Comparison of ENCODE assay signal across 8 cellular contexts in the genomic region with DNA sequence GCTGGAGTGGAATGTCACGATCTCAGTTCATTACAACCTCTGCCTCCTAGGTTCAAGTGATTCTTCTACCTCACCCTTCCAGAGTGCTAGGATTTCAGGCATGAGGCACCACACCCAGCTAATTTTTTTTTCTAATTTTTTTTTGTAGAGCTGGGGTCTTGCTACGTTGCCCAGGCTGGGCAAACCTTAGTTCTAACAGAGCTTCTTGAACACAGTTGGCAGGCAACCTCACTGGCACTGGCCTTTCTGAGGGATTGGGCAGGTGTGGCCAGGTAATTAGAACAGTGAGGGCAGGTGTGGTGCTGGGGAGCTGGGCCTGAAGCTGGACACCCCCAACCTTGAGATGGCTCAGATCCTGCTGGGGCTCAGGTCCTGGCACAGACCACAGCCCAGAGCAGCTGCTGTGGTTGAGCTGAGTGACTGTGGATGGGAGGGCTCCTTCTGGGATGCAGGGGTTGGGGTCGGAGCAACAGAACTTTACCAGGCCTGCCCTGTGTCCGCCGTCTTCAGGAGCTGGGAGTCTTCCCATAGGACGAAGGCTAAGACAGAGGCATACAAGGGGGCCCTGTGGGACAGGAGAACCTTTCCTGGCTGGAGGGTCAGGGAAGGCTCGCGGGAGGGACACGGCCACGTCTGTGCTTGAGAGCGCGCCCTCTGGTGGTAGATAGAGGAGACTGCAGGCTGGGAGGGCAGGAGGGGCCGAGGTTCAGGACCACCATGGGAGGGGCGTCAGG. TPM values are rescaled to one million over a fixed set of nuclear protein-coding genes. Genes with fewer than 3 reads are reported as not detected.
DNase-seq lines count a peak whose midpoint lies in the region; ATAC-seq and TF ChIP-seq lines count a peak whose summit lies in the region.

No MANE protein-coding gene starts in this region.

- H3K9me3 ChIP-seq in heart right ventricle (peaks cover 0 to 26% (median 12%) of the 10 kb centered on the region in 11 donors), mesenchymal stem cell (ENCODE audit: control insufficient read depth, low read length) (peaks cover 14% of the 10 kb centered on the region), upper lobe of left lung (peaks cover 0 to 9% (median 7%) of the 10 kb centered on the region in 4 donors)

- no peak overlapping the region for H3K4me2 ChIP-seq in mesenchymal stem cell (ENCODE audit: low read length, poor library complexity, severe bottlenecking)

- no peak overlapping the region for H3K4me3 ChIP-seq in heart right ventricle
- H3K4me3 ChIP-seq in mesenchymal stem cell (ENCODE audit: insufficient read depth in 1 of 2, low read depth in 1 of 2, low read length in 2 of 2) = no peak overlapping the region
- no peak overlapping the region for H3K4me3 ChIP-seq in upper lobe of left lung

- no peak overlapping the region for H2AFZ ChIP-seq in mesenchymal stem cell (ENCODE audit: low read depth, low read length)

- H3K18ac ChIP-seq in mesenchymal stem cell (ENCODE audit: low read depth in 1 of 2, low read length in 2 of 2) = no peak overlapping the region

- TF ChIP-seq CTCF in heart right ventricle (IDR thresholded peaks at IDR 0.05) = peak; percentile 55 to 90 (median 74)
- TF ChIP-seq CTCF in VCaP (conservative IDR thresholded peaks at IDR 0.05) = peak; percentile 77
- peak; percentile 59 to 84 (median 78) for TF ChIP-seq CTCF in upper lobe of left lung (IDR thresholded peaks at IDR 0.05)

- no peak overlapping the region for H3K4ac ChIP-seq in mesenchymal stem cell (ENCODE audit: low read depth in 1 of 2, low read length in 2 of 2)

- H2AK5ac ChIP-seq in mesenchymal stem cell (ENCODE audit: low read length, severe bottlenecking) = no peak overlapping the region

- H3K14ac ChIP-seq in mesenchymal stem cell (ENCODE audit: low read length in 2 of 2) = no peak overlapping the region

- H3K9ac ChIP-seq in mesenchymal stem cell (ENCODE audit: low read length) = no peak overlapping the region

- no peak overlapping the region for H3K27ac ChIP-seq in heart right ventricle
- no peak overlapping the region for H3K27ac ChIP-seq in VCaP
- H3K27ac ChIP-seq in mesenchymal stem cell (ENCODE audit: low read length, poor library complexity, severe bottlenecking) = no peak overlapping the region
- no peak overlapping the region for H3K27ac ChIP-seq in upper lobe of left lung

- H2BK120ac ChIP-seq in mesenchymal stem cell (ENCODE audit: low read depth, low read length) = no peak overlapping the region

- no peak for TF ChIP-seq EP300 in upper lobe of left lung (IDR thresholded peaks at IDR 0.05)

- no peak overlapping the region for H2BK5ac ChIP-seq in mesenchymal stem cell (ENCODE audit: low read depth, low read length, poor library complexity, severe bottlenecking)

- ATAC-seq in heart right ventricle = peak in 6 of 8 donors; percentile 25 to 67 (median 47)
- no peak for ATAC-seq in Right ventricle myocardium superior (ENCODE audit: poor library complexity)
- peak in 1 of 2 donors; percentile 61 for ATAC-seq in upper lobe of left lung (ENCODE audit: low FRiP score in 2 of 2)
- ATAC-seq in GM21526 (IDR thresholded peaks at IDR 0.05; ENCODE audit: low FRiP score, unreplicated experiment) = no peak

- H3K36me3 ChIP-seq in heart right ventricle (no peaks in the 10 kb centered on the region), mesenchymal stem cell (ENCODE audit: control insufficient read depth in 1 of 2, insufficient read depth in 2 of 2, low read depth in 1 of 2, low read length in 2 of 2) (no peaks in the 10 kb centered on the region), upper lobe of left lung (no peaks in the 10 kb centered on the region)

- no peaks in the 10 kb centered on the region for H3K79me1 ChIP-seq in mesenchymal stem cell (replicated peaks; ENCODE audit: low read length, poor library complexity, severe bottlenecking)

- H4K91ac ChIP-seq in mesenchymal stem cell (ENCODE audit: low read length) = no peak overlapping the region

- H2BK12ac ChIP-seq in mesenchymal stem cell (ENCODE audit: low read length in 2 of 2) = no peak overlapping the region

- H3K27me3 ChIP-seq in heart right ventricle = peaks cover 0 to 32% (median 12%) of the 10 kb centered on the region in 7 donors
- peaks cover 28 to 86% of the 10 kb centered on the region in 2 experiments for H3K27me3 ChIP-seq in mesenchymal stem cell (ENCODE audit: control insufficient read depth in 1 of 2, insufficient read depth in 1 of 2, low read length in 2 of 2)
- no peaks in the 10 kb centered on the region for H3K27me3 ChIP-seq in upper lobe of left lung

- intact Hi-C loops in heart right ventricle (cut with DNase I) (loop anchor here in 4 of 10 donors (5.0 to 10.0 kb wide), 2 partner anchors 46 to 49 kb away; a partner anchor contains a TSS), Right ventricle myocardium superior (cut with DNase I) (no loop called here)

- DNase-seq in heart right ventricle (peak; percentile 28 to 29), Right ventricle myocardium superior (no peak), cerebellar cortex (ENCODE audit: low spot score) (peak; percentile 72), mesenchymal stem cell (peak; percentile 27), upper lobe of left lung (peak; percentile 32 to 37), DMS153 (lab: John Stamatoyannopoulos, UW) (no peak)

- H3K4me1 ChIP-seq in heart right ventricle (peaks cover 0 to 7% (median 0%) of the 10 kb centered on the region in 9 donors), mesenchymal stem cell (ENCODE audit: control insufficient read depth, insufficient read depth, low read depth, low read length) (no peaks in the 10 kb centered on the region), upper lobe of left lung (peaks cover 0 to 6% (median 2%) of the 10 kb centered on the region in 4 donors)

- H2BK15ac ChIP-seq in mesenchymal stem cell (ENCODE audit: low read depth, poor library complexity, severe bottlenecking) = peak overlapping the region; percentile 54

- WGBS in heart right ventricle, 2 donors = 17 to 20% methylated on average over 14 of the region's 14 CpGs
- 25% methylated on average over 14 of the region's 14 CpGs for WGBS in mesenchymal stem cell
- 16% methylated on average over 10 to 11 of the region's 14 CpGs for WGBS in upper lobe of left lung, 2 donors

- no peak overlapping the region for H4K8ac ChIP-seq in mesenchymal stem cell (ENCODE audit: low read length)

- no peak for TF ChIP-seq POLR2A in upper lobe of left lung (IDR thresholded peaks at IDR 0.05)

- no peak overlapping the region for H3K23ac ChIP-seq in mesenchymal stem cell (ENCODE audit: low read length in 2 of 2)

RNA-seq across cellular contexts. Expression of a gene that starts 48.2 kb away (rescaled TPM):
- total RNA-seq in heart right ventricle (under 1 TPM in 1 of 10 donors, not detected in 9; 0.50 TPM), Right ventricle myocardium superior (not detected), upper lobe of left lung (1 to 10 TPM in 1 of 6 donors, under 1 TPM in 3, not detected in 2; 0.20 to 1.0 (median 0.30) TPM)
- polyA plus RNA-seq in heart right ventricle = under 1 TPM in 1 of 2 donors, not detected in 1; 0.07 TPM
- polyA plus RNA-seq in mesenchymal stem cell (2013, experiment 1 of 2) = not detected
- polyA plus RNA-seq in mesenchymal stem cell (2013, experiment 2 of 2) = not detected

Comparison
In these comparisons a context has a peak if more than half of its experiments do, and no peak if none do; other contexts are left out.
1. ATAC-seq: peak in heart right ventricle (6 of 8); none in Right ventricle myocardium superior (single experiment) and GM21526 (single experiment).
2. DNase-seq: peak in heart right ventricle (2 of 2), cerebellar cortex (single experiment), mesenchymal stem cell (single experiment) and upper lobe of left lung (2 of 2); none in Right ventricle myocardium superior (single experiment) and DMS153 (single experiment).
3. Peak in every context shown above with its lines, with median percentiles within 50 percentile points of each other: CTCF ChIP-seq.